2 cellular contexts compared by ENCODE assay signal in genomic region chr9:121133104-121133816, GRCh38.
TF ChIP-seq lines count a peak whose summit lies in the region.

No MANE protein-coding gene starts in this region.

TF ChIP-seq in HCT116, 20 proteins besides CTCF, POLR2A, EP300 and RAD21:
- TF ChIP-seq ZBTB33 (IDR thresholded peaks at IDR 0.05; ENCODE audit: extremely low read depth, insufficient replicate concordance, low read length) (no peak), MAX (IDR thresholded peaks at IDR 0.05) (no peak), CEBPB (IDR thresholded peaks at IDR 0.05; ENCODE audit: low read depth) (no peak), EZH2 (IDR thresholded peaks at IDR 0.05) (no peak), ZNF274 (IDR thresholded peaks at IDR 0.05; ENCODE audit: low read depth, low read length) (no peak), ELF1 (IDR thresholded peaks at IDR 0.05; ENCODE audit: borderline replicate concordance, low read depth) (no peak), SRF (IDR thresholded peaks at IDR 0.05; ENCODE audit: low read depth) (no peak), SP1 (IDR thresholded peaks at IDR 0.05; ENCODE audit: low read depth) (no peak), FOSL1 (IDR thresholded peaks at IDR 0.05; ENCODE audit: low read depth) (no peak), TCF7L2 (IDR thresholded peaks at IDR 0.05; ENCODE audit: borderline replicate concordance, extremely low read depth, insufficient read depth, insufficient read length) (no peak), EZH2phosphoT487 (IDR thresholded peaks at IDR 0.05; ENCODE audit: borderline replicate concordance) (no peak), ATF3 (IDR thresholded peaks at IDR 0.05) (no peak), YY1 (IDR thresholded peaks at IDR 0.05; ENCODE audit: extremely low read depth, insufficient replicate concordance, low read depth, low read length) (no peak), ZFX (IDR thresholded peaks at IDR 0.05) (no peak)
TF ChIP-seq in HCT116: peak in this region for 0.

TF ChIP-seq in H1, 55 proteins besides CTCF, POLR2A, EP300 and RAD21:
- no peak for TF ChIP-seq RNF2 (IDR thresholded peaks at IDR 0.05; ENCODE audit: borderline replicate concordance, low read depth, low read length, missing control alignments, poor library complexity, severe bottlenecking)
- TF ChIP-seq TEAD4 (IDR thresholded peaks at IDR 0.05; ENCODE audit: low read depth, low read length): no peak
- no peak for TF ChIP-seq TBP (IDR thresholded peaks at IDR 0.05; ENCODE audit: low read depth, low read length)
- TF ChIP-seq YY1 (IDR thresholded peaks at IDR 0.05; ENCODE audit: low read depth, low read length): no peak
- TF ChIP-seq CBX8 (IDR thresholded peaks at IDR 0.05; ENCODE audit: borderline replicate concordance, low read depth, low read length): no peak
- no peak for TF ChIP-seq RFX5 (IDR thresholded peaks at IDR 0.05; ENCODE audit: borderline replicate concordance, low read depth, low read length)
- TF ChIP-seq POU5F1 (IDR thresholded peaks at IDR 0.05; ENCODE audit: low read depth, low read length): no peak
- TF ChIP-seq ZNF274 (IDR thresholded peaks at IDR 0.05; ENCODE audit: borderline replicate concordance, extremely low read depth, low read length): no peak
- TF ChIP-seq BCL11A (IDR thresholded peaks at IDR 0.05; ENCODE audit: low read depth in 2 of 2, low read length in 2 of 2): no peak
- no peak for TF ChIP-seq ATF3 (IDR thresholded peaks at IDR 0.05; ENCODE audit: insufficient read depth, low read depth, low read length)
- no peak for TF ChIP-seq ASH2L (IDR thresholded peaks at IDR 0.05; ENCODE audit: low read length)
- no peak for TF ChIP-seq CHD7 (IDR thresholded peaks at IDR 0.05; ENCODE audit: insufficient replicate concordance, low read length)
- no peak for TF ChIP-seq SAP30 (IDR thresholded peaks at IDR 0.05; ENCODE audit: insufficient read depth, insufficient replicate concordance, low read length)
- no peak for TF ChIP-seq GABPA (IDR thresholded peaks at IDR 0.05; ENCODE audit: borderline replicate concordance, insufficient read depth, low read length)
